ENCODE assay signal across 8 cellular contexts in genomic region chr1:202240226-202240625, GRCh38. TPM values are rescaled to one million over a fixed set of nuclear protein-coding genes. Genes with fewer than 3 reads are reported as not detected.
"Had no signal": no experiment of that assay in that cellular context is flagged by ENCODE, and none has a peak within 500 bp of the region (broad histone marks: within the 10 kb centered on the region; RNA-seq: fewer than 3 reads in every experiment).

No MANE protein-coding gene starts in this region.

RNA-seq across cellular contexts. Expression of gene LGR6, which starts 46.6 kb away (rescaled TPM):
- total RNA-seq: activated CD4-positive, alpha-beta T cell treated with anti-CD3 and anti-CD28 coated beads, Interleukin-2, amount 10 ng/mL, durations not matched to agents 7 days and 5 days; bronchial epithelial cell; dermis microvascular lymphatic vessel endothelial cell; endothelial cell of umbilical vein; fibroblast of lung; fibroblast of villous mesenchyme; glomerular endothelial cell; T-helper 1 cell treated with Interleukin-12 subunit alpha and Interleukin-12 subunit beta and Interleukin-4 antibody, amounts not matched to agents 30 ng/mL and 1 ng/mL, for 36 hours had no signal
- polyA plus RNA-seq: endothelial cell of umbilical vein had no signal
